ENCODE assay signal across 8 cellular contexts in genomic region chr2:56077352-56077915, GRCh38.
DNase-seq lines count a peak whose midpoint lies in the region; ATAC-seq and TF ChIP-seq lines count a peak whose summit lies in the region.

No MANE protein-coding gene starts in this region.

- no peak overlapping the region for H3K4me3 ChIP-seq in cardiac fibroblast (replicated peaks in 1 of 2; ENCODE audit: low read depth in 2 of 2, low read length in 2 of 2)

- H3K27me3 Mint-ChIP-seq in osteocyte (ENCODE audit: unreplicated experiment): peaks cover 12% of the 10 kb centered on the region

- DNase-seq in NCI-H1417 (lab: John Stamatoyannopoulos, UW): peak; percentile 18 to 61 (median 39)
- no peak for DNase-seq in NCI-H1417 treated with DMSO at 0.1 percent for 48 hours (lab: John Stamatoyannopoulos, UW)
- peak; percentile 18 for DNase-seq in NCI-H1092 treated with DMSO at 0.1 percent for 48 hours (lab: John Stamatoyannopoulos, UW)
- peak; percentile 16 to 56 for DNase-seq in cardiac fibroblast (ENCODE audit: low read depth in 2 of 2)
- no peak for DNase-seq in osteocyte (ENCODE audit: extremely low spot score, unreplicated experiment)
- no peak for DNase-seq in stimulated activated CD4-positive, alpha-beta T cell treated with anti-CD3 and anti-CD28 coated beads, Interleukin-1b, Interleukin-23, amount 100 ng/mL, for 48 hours

- ATAC-seq in GM21723 (IDR thresholded peaks at IDR 0.05; ENCODE audit: unreplicated experiment): no peak
- ATAC-seq in GM21825 (IDR thresholded peaks at IDR 0.05; ENCODE audit: unreplicated experiment): no peak

- peak; percentile 58 for TF ChIP-seq CTCF in cardiac fibroblast (IDR thresholded peaks at IDR 0.05; ENCODE audit: low read depth, low read length)
- peak; percentile 50 for TF ChIP-seq CTCF in osteocyte (IDR thresholded peaks at IDR 0.05)

- H3K27ac Mint-ChIP-seq in osteocyte (ENCODE audit: unreplicated experiment): no peak overlapping the region

- peaks cover 5% of the 10 kb centered on the region for H3K9me3 Mint-ChIP-seq in osteocyte (ENCODE audit: unreplicated experiment)

- no peaks in the 10 kb centered on the region for H3K36me3 Mint-ChIP-seq in osteocyte (ENCODE audit: unreplicated experiment)

- H3K4me3 Mint-ChIP-seq in osteocyte (ENCODE audit: unreplicated experiment): no peak overlapping the region

- H3K4me1 Mint-ChIP-seq in osteocyte (ENCODE audit: unreplicated experiment): no peaks in the 10 kb centered on the region

Comparison
In these comparisons a context has a peak if more than half of its experiments do, and no peak if none do; other contexts are left out.
1. DNase-seq: peak in NCI-H1417 (3 of 3), NCI-H1092 treated with DMSO at 0.1 percent for 48 hours (single experiment) and cardiac fibroblast (2 of 2); none in NCI-H1417 treated with DMSO at 0.1 percent for 48 hours (single experiment), osteocyte (single experiment) and stimulated activated CD4-positive, alpha-beta T cell treated with anti-CD3 and anti-CD28 coated beads, Interleukin-1b, Interleukin-23, amount 100 ng/mL, for 48 hours (single experiment).